19 cellular contexts compared by ENCODE assay signal in the genomic region with DNA sequence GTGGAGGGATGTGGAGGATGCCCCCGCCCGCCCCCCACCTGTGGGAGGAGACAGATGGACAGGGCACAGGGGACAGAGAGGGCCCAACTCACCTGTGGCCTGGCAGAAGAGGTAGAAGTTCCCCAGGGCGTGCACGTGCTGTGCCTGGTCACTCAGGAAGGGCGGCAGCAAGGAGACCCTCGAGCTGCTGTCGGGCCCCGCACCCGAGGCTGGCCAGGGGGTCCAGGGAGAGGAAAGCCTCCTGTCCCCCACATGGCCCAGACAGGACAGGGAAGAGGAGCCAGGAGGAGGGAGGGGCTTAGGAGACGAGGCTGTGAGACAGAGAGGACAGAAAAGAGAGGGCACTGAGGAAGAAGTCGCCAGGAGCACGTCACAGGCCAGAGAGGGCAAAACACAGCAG. TPM values are rescaled to one million over a fixed set of nuclear protein-coding genes. Genes with fewer than 3 reads are reported as not detected.
A peak's percentile ranks its signal among the peaks of the same experiment; 100 is the strongest.
DNase-seq lines count a peak whose midpoint lies in the region; ATAC-seq and TF ChIP-seq lines count a peak whose summit lies in the region.
"Had no signal": no experiment of that assay in that cellular context is flagged by ENCODE, and none has a peak within 500 bp of the region (broad histone marks: within the 10 kb centered on the region; RNA-seq: fewer than 3 reads in every experiment).

No MANE protein-coding gene starts in this region.

- no peak for TF ChIP-seq CTCF in WTC11 (IDR thresholded peaks at IDR 0.05)

- H3K27me3 Mint-ChIP-seq in activated CD8-positive, alpha-beta memory T cell treated with anti-CD3 and anti-CD28 coated beads, Interleukin-2, amount 10 ng/mL, durations not matched to agents 7 days and 5 days: no peaks in the 10 kb centered on the region
- no peaks in the 10 kb centered on the region for H3K27me3 Mint-ChIP-seq in WTC11 (ENCODE audit: low read depth)
- H3K27me3 Mint-ChIP-seq in effector memory CD8-positive, alpha-beta T cell: no peaks in the 10 kb centered on the region
- H3K27me3 Mint-ChIP-seq in stimulated activated naive CD8-positive, alpha-beta T cell treated with anti-CD3 and anti-CD28 coated beads, Interleukin-15, amount 100 ng/mL, for 72 hours: no peaks in the 10 kb centered on the region
- H3K27me3 Mint-ChIP-seq: CD4-positive, CD25-positive, alpha-beta regulatory T cell had no signal

- POLR2A ChIA-PET in WTC11 (lab: Charles Lee): no interaction called here

- DNase-seq in activated CD8-positive, alpha-beta memory T cell treated with anti-CD3 and anti-CD28 coated beads, Interleukin-2, amount 10 ng/mL, durations not matched to agents 7 days and 5 days: no peak
- DNase-seq in activated CD8-positive, alpha-beta memory T cell treated with anti-CD3 and anti-CD28 coated beads, Interleukin-2, amount 50 U/mL, for 48 hours: no peak
- DNase-seq in WTC11 (ENCODE audit: low spot score) (no peak), OCI-M2 (lab: John Stamatoyannopoulos, UW; ENCODE audit: unreplicated experiment) (no peak), D341Med (ENCODE audit: low spot score) (no peak)
- DNase-seq in effector memory CD8-positive, alpha-beta T cell: no peak
- no peak for DNase-seq in stimulated activated naive CD8-positive, alpha-beta T cell treated with anti-CD3 and anti-CD28 coated beads, Interleukin-15, amount 100 ng/mL, for 72 hours
- DNase-seq: CD4-positive, CD25-positive, alpha-beta regulatory T cell; DND-41; kidney; NCI-H1436; NCI-H2171; NCI-H774; OCI-M1; SIG-M5; stimulated activated CD8-positive, alpha-beta memory T cell treated with anti-CD3 and anti-CD28 coated beads, Interleukin-4, amount 100 ng/mL, for 48 hours; T-helper 9 cell had no signal

- CTCF ChIA-PET in activated CD8-positive, alpha-beta memory T cell treated with anti-CD3 and anti-CD28 coated beads, Interleukin-2, amount 10 ng/mL, durations not matched to agents 7 days and 5 days (lab: Charles Lee): interaction anchor here (1.0 kb wide), 1 partner anchor 27 kb away, joined by 3 read pairs; no protein-coding TSS in a partner anchor
- CTCF ChIA-PET in WTC11 (lab: Charles Lee): interaction anchor here (2.4 kb wide), 1 partner anchor 216 kb away, joined by 7 read pairs; no protein-coding TSS in a partner anchor

- H3K4me3 Mint-ChIP-seq in activated CD8-positive, alpha-beta memory T cell treated with anti-CD3 and anti-CD28 coated beads, Interleukin-2, amount 10 ng/mL, durations not matched to agents 7 days and 5 days: no peak overlapping the region
- no peak overlapping the region for H3K4me3 Mint-ChIP-seq in WTC11
- no peak overlapping the region for H3K4me3 Mint-ChIP-seq in effector memory CD8-positive, alpha-beta T cell
- no peak overlapping the region for H3K4me3 Mint-ChIP-seq in stimulated activated naive CD8-positive, alpha-beta T cell treated with anti-CD3 and anti-CD28 coated beads, Interleukin-15, amount 100 ng/mL, for 72 hours
- H3K4me3 Mint-ChIP-seq: neural crest cell had no signal

- H3K9me3 Mint-ChIP-seq in activated CD8-positive, alpha-beta memory T cell treated with anti-CD3 and anti-CD28 coated beads, Interleukin-2, amount 10 ng/mL, durations not matched to agents 7 days and 5 days (ENCODE audit: low read depth): no peaks in the 10 kb centered on the region
- no peaks in the 10 kb centered on the region for H3K9me3 Mint-ChIP-seq in WTC11
- H3K9me3 Mint-ChIP-seq in effector memory CD8-positive, alpha-beta T cell: no peaks in the 10 kb centered on the region
- H3K9me3 Mint-ChIP-seq in stimulated activated naive CD8-positive, alpha-beta T cell treated with anti-CD3 and anti-CD28 coated beads, Interleukin-15, amount 100 ng/mL, for 72 hours: no peaks in the 10 kb centered on the region
- H3K9me3 Mint-ChIP-seq: CD4-positive, CD25-positive, alpha-beta regulatory T cell; neural crest cell had no signal

- H3K27ac Mint-ChIP-seq in activated CD8-positive, alpha-beta memory T cell treated with anti-CD3 and anti-CD28 coated beads, Interleukin-2, amount 10 ng/mL, durations not matched to agents 7 days and 5 days: peak overlapping the region; percentile 1
- H3K27ac Mint-ChIP-seq in WTC11: peak overlapping the region; percentile 13; the same call in 1 of the 2 replicates
- peak overlapping the region; percentile 69 to 95 for H3K27ac Mint-ChIP-seq in effector memory CD8-positive, alpha-beta T cell
- H3K27ac Mint-ChIP-seq in stimulated activated naive CD8-positive, alpha-beta T cell treated with anti-CD3 and anti-CD28 coated beads, Interleukin-15, amount 100 ng/mL, for 72 hours: peak overlapping the region; percentile 1 to 45

- ATAC-seq in activated CD8-positive, alpha-beta memory T cell treated with anti-CD3 and anti-CD28 coated beads, Interleukin-2, amount 10 ng/mL, durations not matched to agents 7 days and 5 days: no peak
- ATAC-seq in WTC11 (no peak), GM21786 (IDR thresholded peaks at IDR 0.05; ENCODE audit: unreplicated experiment) (no peak)
- no peak for ATAC-seq in effector memory CD8-positive, alpha-beta T cell (replicated peaks)
- no peak for ATAC-seq in stimulated activated naive CD8-positive, alpha-beta T cell treated with anti-CD3 and anti-CD28 coated beads, Interleukin-15, amount 100 ng/mL, for 72 hours

- peaks cover 45% of the 10 kb centered on the region for H3K36me3 Mint-ChIP-seq in activated CD8-positive, alpha-beta memory T cell treated with anti-CD3 and anti-CD28 coated beads, Interleukin-2, amount 10 ng/mL, durations not matched to agents 7 days and 5 days
- peaks cover 36% of the 10 kb centered on the region for H3K36me3 Mint-ChIP-seq in WTC11
- H3K36me3 Mint-ChIP-seq in effector memory CD8-positive, alpha-beta T cell (ENCODE audit: insufficient read depth): peaks cover 83% of the 10 kb centered on the region

- H3K4me1 Mint-ChIP-seq in activated CD8-positive, alpha-beta memory T cell treated with anti-CD3 and anti-CD28 coated beads, Interleukin-2, amount 10 ng/mL, durations not matched to agents 7 days and 5 days: peaks cover 60% of the 10 kb centered on the region
- H3K4me1 Mint-ChIP-seq in WTC11: peaks cover 6% of the 10 kb centered on the region
- peaks cover 34 to 38% of the 10 kb centered on the region in 2 donors for H3K4me1 Mint-ChIP-seq in effector memory CD8-positive, alpha-beta T cell (ENCODE audit: low read depth in 2 of 2)
- peaks cover 95% of the 10 kb centered on the region for H3K4me1 Mint-ChIP-seq in stimulated activated naive CD8-positive, alpha-beta T cell treated with anti-CD3 and anti-CD28 coated beads, Interleukin-15, amount 100 ng/mL, for 72 hours

TF ChIP-seq in WTC11, 78 proteins besides CTCF, POLR2A, EP300 and RAD21:
- no peak for TF ChIP-seq KAT7 (CRISPR knock-in tag; IDR thresholded peaks at IDR 0.05; ENCODE audit: borderline replicate concordance)
- TF ChIP-seq ATF3 (CRISPR knock-in tag; conservative IDR thresholded peaks at IDR 0.05): no peak
- no peak for TF ChIP-seq ZBTB43 (CRISPR knock-in tag; IDR thresholded peaks at IDR 0.05)
- TF ChIP-seq RORB (CRISPR knock-in tag; IDR thresholded peaks at IDR 0.05): no peak
- no peak for TF ChIP-seq ZNF219 (CRISPR knock-in tag; IDR thresholded peaks at IDR 0.05; ENCODE audit: borderline replicate concordance)
- no peak for TF ChIP-seq ZNF263 (CRISPR knock-in tag; IDR thresholded peaks at IDR 0.05; ENCODE audit: low read depth)
- TF ChIP-seq NR3C1 (CRISPR knock-in tag; conservative IDR thresholded peaks at IDR 0.05; ENCODE audit: low read depth): no peak
- TF ChIP-seq TP53 (CRISPR knock-in tag; IDR thresholded peaks at IDR 0.05): no peak
- no peak for TF ChIP-seq OVOL2 (CRISPR knock-in tag; IDR thresholded peaks at IDR 0.05; ENCODE audit: borderline replicate concordance)
- no peak for TF ChIP-seq JUN (CRISPR knock-in tag; IDR thresholded peaks at IDR 0.05)
- TF ChIP-seq PRRX2 (CRISPR knock-in tag; IDR thresholded peaks at IDR 0.05): no peak

RNA-seq across cellular contexts. Expression of gene SECISBP2, which starts 58.4 kb away (rescaled TPM):
- total RNA-seq in activated CD8-positive, alpha-beta memory T cell treated with anti-CD3 and anti-CD28 coated beads, Interleukin-2, amount 10 ng/mL, durations not matched to agents 7 days and 5 days: 10 to 100 TPM; 36.1 to 40.2 TPM
- 66.2 to 72.8 TPM (median 66.8 TPM) in 3 replicates for total RNA-seq in WTC11 (2021)

Comparison
In these comparisons a context has a peak if more than half of its experiments do, and no peak if none do; other contexts are left out.
1. H3K27ac Mint-ChIP-seq: peak in every context shown above with its lines; median percentile 82 in effector memory CD8-positive, alpha-beta T cell; 23 in stimulated activated naive CD8-positive, alpha-beta T cell treated with anti-CD3 and anti-CD28 coated beads, Interleukin-15, amount 100 ng/mL, for 72 hours; 13 in WTC11; 1 in activated CD8-positive, alpha-beta memory T cell treated with anti-CD3 and anti-CD28 coated beads, Interleukin-2, amount 10 ng/mL, durations not matched to agents 7 days and 5 days.